Comparison of ENCODE assay signal across 8 cellular contexts in genomic region chr6:16741112-16742016, GRCh38. TPM values are rescaled to one million over a fixed set of nuclear protein-coding genes. Genes with fewer than 3 reads are reported as not detected.
A peak's percentile ranks its signal among the peaks of the same experiment; 100 is the strongest.
DNase-seq lines count a peak whose midpoint lies in the region; ATAC-seq, FAIRE-seq and TF ChIP-seq lines count a peak whose summit lies in the region.

No MANE protein-coding gene starts in this region.

- H3K4me3 Mint-ChIP-seq in activated naive CD8-positive, alpha-beta T cell treated with anti-CD3 and anti-CD28 coated beads, Interleukin-2, amount 50 U/mL, for 24 hours: no peak overlapping the region

- intact Hi-C loops in posterior cingulate gyrus (cut with DNase I): no loop called here

- no peak for TF ChIP-seq CTCF in Peyer's patch (IDR thresholded peaks at IDR 0.05)

- peaks cover 57% of the 10 kb centered on the region for H3K4me1 Mint-ChIP-seq in activated naive CD8-positive, alpha-beta T cell treated with anti-CD3 and anti-CD28 coated beads, Interleukin-2, amount 50 U/mL, for 24 hours

- peak overlapping the region; percentile 15 for H3K27ac Mint-ChIP-seq in activated naive CD8-positive, alpha-beta T cell treated with anti-CD3 and anti-CD28 coated beads, Interleukin-2, amount 50 U/mL, for 24 hours

- H3K4me3 ChIP-seq in muscle layer of duodenum (ENCODE audit: low read depth in 1 of 2, low read length in 2 of 2): no peak overlapping the region
- no peak overlapping the region for H3K4me3 ChIP-seq in Peyer's patch

- TF ChIP-seq POLR2A in GM12891 (IDR thresholded peaks at IDR 0.05; ENCODE audit: low read depth, low read length) (no peak), Peyer's patch (IDR thresholded peaks at IDR 0.05) (no peak)

- DNase-seq in GM12891 (ENCODE audit: insufficient read length, low spot score) (peak; percentile 3), Peyer's patch (no peak), posterior cingulate gyrus (no peak)
- DNase-seq in activated naive CD8-positive, alpha-beta T cell treated with anti-CD3 and anti-CD28 coated beads, Interleukin-2, amount 50 U/mL, for 24 hours: no peak

- peaks cover 38% of the 10 kb centered on the region for H3K36me3 Mint-ChIP-seq in activated naive CD8-positive, alpha-beta T cell treated with anti-CD3 and anti-CD28 coated beads, Interleukin-2, amount 50 U/mL, for 24 hours (ENCODE audit: low read depth)

- no peaks in the 10 kb centered on the region for H3K27me3 Mint-ChIP-seq in activated naive CD8-positive, alpha-beta T cell treated with anti-CD3 and anti-CD28 coated beads, Interleukin-2, amount 50 U/mL, for 24 hours

- H3K36me3 ChIP-seq in muscle layer of duodenum (ENCODE audit: control insufficient read depth in 1 of 2, insufficient read depth in 2 of 2, low read length in 2 of 2) (no peaks in the 10 kb centered on the region), Peyer's patch (no peaks in the 10 kb centered on the region)

- H3K27ac ChIP-seq in muscle layer of duodenum (ENCODE audit: low read length) (peak overlapping the region; percentile 1), Peyer's patch (peak overlapping the region in 2 of 4 donors; percentile 2 to 5)

- H3K9me3 ChIP-seq in muscle layer of duodenum (ENCODE audit: control insufficient read depth in 1 of 2, low read length in 2 of 2): no peaks in the 10 kb centered on the region
- no peaks in the 10 kb centered on the region for H3K9me3 ChIP-seq in Peyer's patch

- no peaks in the 10 kb centered on the region for H3K9me3 Mint-ChIP-seq in activated naive CD8-positive, alpha-beta T cell treated with anti-CD3 and anti-CD28 coated beads, Interleukin-2, amount 50 U/mL, for 24 hours

- H3K4me1 ChIP-seq in muscle layer of duodenum (ENCODE audit: control insufficient read depth in 1 of 2, insufficient read depth in 2 of 2, low read length in 2 of 2) (peaks cover 9 to 28% of the 10 kb centered on the region in 2 donors), Peyer's patch (peaks cover 0 to 38% (median 0%) of the 10 kb centered on the region in 4 donors)

- H3K27me3 ChIP-seq in muscle layer of duodenum (ENCODE audit: low read depth, low read length) (no peaks in the 10 kb centered on the region), Peyer's patch (no peaks in the 10 kb centered on the region)

- FAIRE-seq in GM12891 (lab: Jason Lieb, UNC): peak; percentile 74

- ATAC-seq in HG03159 (IDR thresholded peaks at IDR 0.05; ENCODE audit: unreplicated experiment) (peak; percentile 71), GM18520 (IDR thresholded peaks at IDR 0.05; ENCODE audit: unreplicated experiment) (no peak), GM21360 (IDR thresholded peaks at IDR 0.05; ENCODE audit: unreplicated experiment) (no peak)
- ATAC-seq in activated naive CD8-positive, alpha-beta T cell treated with anti-CD3 and anti-CD28 coated beads, Interleukin-2, amount 50 U/mL, for 24 hours: peak; percentile 94

TF ChIP-seq in GM12891, 5 proteins besides CTCF, POLR2A, EP300 and RAD21:
- TF ChIP-seq POLR2AphosphoS5 (IDR thresholded peaks at IDR 0.05; ENCODE audit: low read depth, low read length): no peak
- no peak for TF ChIP-seq PAX5 (IDR thresholded peaks at IDR 0.05; ENCODE audit: insufficient read depth, low read length, severe bottlenecking)
- no peak for TF ChIP-seq SPI1 (IDR thresholded peaks at IDR 0.05; ENCODE audit: low read depth, low read length)
- TF ChIP-seq TAF1 (IDR thresholded peaks at IDR 0.05; ENCODE audit: low read depth, low read length): no peak
- no peak for TF ChIP-seq POU2F2 (IDR thresholded peaks at IDR 0.05; ENCODE audit: low read depth, low read length)

RNA-seq across cellular contexts. Expression of gene ATXN1, which starts 19.9 kb away (rescaled TPM):
- 14.3 TPM for polyA plus RNA-seq in GM12891 (2012; ENCODE audit: low read depth, missing spikeins)
- total RNA-seq in Peyer's patch: 10 to 100 TPM; 34.7 to 48.5 (median 43.1) TPM

Comparison
In these comparisons a context has a peak if more than half of its experiments do, and no peak if none do; other contexts are left out.
1. ATAC-seq: peak in HG03159 (single experiment) and activated naive CD8-positive, alpha-beta T cell treated with anti-CD3 and anti-CD28 coated beads, Interleukin-2, amount 50 U/mL, for 24 hours (single experiment); none in GM18520 (single experiment) and GM21360 (single experiment).